Comparison of ENCODE assay signal across 8 cellular contexts in genomic region chr3:61358364-61358763, GRCh38.
A peak's percentile ranks its signal among the peaks of the same experiment; 100 is the strongest.
DNase-seq lines count a peak whose midpoint lies in the region; ATAC-seq and TF ChIP-seq lines count a peak whose summit lies in the region.

No MANE protein-coding gene starts in this region.

- H3K4me1 ChIP-seq in testis (no peaks in the 10 kb centered on the region), A673 (ENCODE audit: insufficient read depth, low read length, poor library complexity, severe bottlenecking) (no peaks in the 10 kb centered on the region)

- H3K27ac ChIP-seq in testis (no peak overlapping the region), A673 (ENCODE audit: low read depth, low read length, poor library complexity, severe bottlenecking) (no peak overlapping the region)
- no peak overlapping the region for H3K27ac ChIP-seq in CD4-positive, alpha-beta T cell (ENCODE audit: low read depth, low read length)

- CTCF ChIA-PET in CD4-positive, alpha-beta T cell (lab: Charles Lee), result no interaction called here
- CTCF ChIA-PET in A673 (lab: Charles Lee), result no interaction called here

- H3K9me3 ChIP-seq in testis (no peaks in the 10 kb centered on the region), A673 (ENCODE audit: low read depth, low read length, poor library complexity, severe bottlenecking) (no peaks in the 10 kb centered on the region)
- no peaks in the 10 kb centered on the region for H3K9me3 ChIP-seq in CD4-positive, alpha-beta T cell (ENCODE audit: control insufficient read depth, low read length)

- in situ Hi-C loops in GM13976 (cut with MboI; ENCODE audit: low sequenced_read_pairs, unreplicated experiment), result no loop called here

- H3K27me3 ChIP-seq in testis (no peaks in the 10 kb centered on the region), A673 (replicated peaks; ENCODE audit: insufficient read depth, low read depth, low read length, poor library complexity) (no peaks in the 10 kb centered on the region)
- no peaks in the 10 kb centered on the region for H3K27me3 ChIP-seq in CD4-positive, alpha-beta T cell (ENCODE audit: control insufficient read depth, insufficient read depth, low read length)

- no peak for TF ChIP-seq POLR2A in testis (IDR thresholded peaks at IDR 0.05)

- ATAC-seq in GM21619 (IDR thresholded peaks at IDR 0.05; ENCODE audit: unreplicated experiment), result peak; percentile 100
- ATAC-seq in CD4-positive, alpha-beta T cell (ENCODE audit: poor library complexity), result no peak

- BruUV-seq in A673 (replicated peaks; lab: Mats Ljungman, UMichigan), result no TSS peak

- H3K36me3 ChIP-seq in testis (ENCODE audit: low read depth, missing control alignments) (no peaks in the 10 kb centered on the region), A673 (ENCODE audit: insufficient read depth, low read length, poor library complexity, severe bottlenecking) (no peaks in the 10 kb centered on the region)

- 31 to 34% methylated on average over 2 of the region's 2 CpGs for WGBS in testis, 2 donors

- H3K27me3 Mint-ChIP-seq in CD4-positive, alpha-beta T cell, result no peaks in the 10 kb centered on the region
- H3K27me3 Mint-ChIP-seq in chondrocyte (ENCODE audit: low read depth), result peaks cover 15% of the 10 kb centered on the region

- no peaks in the 10 kb centered on the region for H3K9me3 Mint-ChIP-seq in CD4-positive, alpha-beta T cell
- peaks cover 10% of the 10 kb centered on the region for H3K9me3 Mint-ChIP-seq in chondrocyte (ENCODE audit: low read depth)

- intact Hi-C loops in cardiac septum (cut with DNase I) (no loop called here), testis (cut with DNase I; ENCODE audit: low total_unique reads) (no loop called here), A673 (cut with micrococcal nuclease; ENCODE audit: unreplicated experiment) (no loop called here)
- intact Hi-C loops in CD4-positive, alpha-beta T cell (cut with DNase I, micrococcal nuclease), result no loop called here

- no peak overlapping the region for H3K4me3 Mint-ChIP-seq in CD4-positive, alpha-beta T cell
- no peak overlapping the region for H3K4me3 Mint-ChIP-seq in chondrocyte (ENCODE audit: unreplicated experiment)

- TF ChIP-seq CTCF in GM13976 (IDR thresholded peaks at IDR 0.05; ENCODE audit: borderline replicate concordance, control extremely low read depth, extremely low read depth, insufficient read depth, missing control alignments) (no peak), testis (IDR thresholded peaks at IDR 0.05) (no peak), A673 (conservative IDR thresholded peaks at IDR 0.05; ENCODE audit: low read depth, low read length) (no peak), chondrocyte (IDR thresholded peaks at IDR 0.05) (no peak)
- no peak for TF ChIP-seq CTCF in CD4-positive, alpha-beta T cell (IDR thresholded peaks at IDR 0.05)

- no peak overlapping the region for H3K27ac Mint-ChIP-seq in CD4-positive, alpha-beta T cell
- H3K27ac Mint-ChIP-seq in chondrocyte (ENCODE audit: unreplicated experiment), result no peak overlapping the region

- POLR2A ChIA-PET in CD4-positive, alpha-beta T cell (lab: Charles Lee), result no interaction called here
- POLR2A ChIA-PET in A673 (lab: Charles Lee; ENCODE audit: low non-redundant PET), result no interaction called here

- H3K36me3 Mint-ChIP-seq in CD4-positive, alpha-beta T cell (ENCODE audit: low read depth), result no peaks in the 10 kb centered on the region
- peaks cover 1% of the 10 kb centered on the region for H3K36me3 Mint-ChIP-seq in chondrocyte (ENCODE audit: low read depth)

- DNase-seq in GM13976 (ENCODE audit: low spot score), result peak; percentile 40
- DNase-seq in MV-4-11 (lab: John Stamatoyannopoulos, UW), result peak; percentile 93
- peak; percentile 82 for DNase-seq in cardiac septum (ENCODE audit: low spot score)
- peak; percentile 74 for DNase-seq in testis
- no peak for DNase-seq in CD4-positive, alpha-beta T cell
- no peak for DNase-seq in A673 (ENCODE audit: low spot score)
- DNase-seq in chondrocyte (ENCODE audit: low spot score), result no peak

- H3K4me1 Mint-ChIP-seq in CD4-positive, alpha-beta T cell (ENCODE audit: low read depth), result no peaks in the 10 kb centered on the region
- H3K4me1 Mint-ChIP-seq in chondrocyte (ENCODE audit: low read depth), result no peaks in the 10 kb centered on the region

- no peak overlapping the region for H3K4me3 ChIP-seq in testis
- H3K4me3 ChIP-seq in A673 (ENCODE audit: low read depth, low read length, poor library complexity, severe bottlenecking), result no peak overlapping the region

Comparison
In these comparisons a context has a peak if more than half of its experiments do, and no peak if none do; other contexts are left out.
1. DNase-seq: peak in GM13976 (single experiment), MV-4-11 (single experiment), cardiac septum (single experiment) and testis (single experiment); none in CD4-positive, alpha-beta T cell (0 of 10), A673 (single experiment) and chondrocyte (single experiment).